ENCODE assay signal across 8 cellular contexts in genomic region chr21:42561742-42562141, GRCh38. TPM values are rescaled to one million over a fixed set of nuclear protein-coding genes. Genes with fewer than 3 reads are reported as not detected.
DNase-seq lines count a peak whose midpoint lies in the region; ATAC-seq and TF ChIP-seq lines count a peak whose summit lies in the region.
"Had no signal": no experiment of that assay in that cellular context is flagged by ENCODE, and none has a peak within 500 bp of the region (broad histone marks: within the 10 kb centered on the region; RNA-seq: fewer than 3 reads in every experiment).

No MANE protein-coding gene starts in this region.

- H4K20me1 ChIP-seq in PC-3 (ENCODE audit: low read length) = no peaks in the 10 kb centered on the region

- H3K27me3 ChIP-seq in PC-3 (ENCODE audit: low read length) = no peaks in the 10 kb centered on the region
- H3K27me3 ChIP-seq in naive thymus-derived CD4-positive, alpha-beta T cell (ENCODE audit: control insufficient read depth in 2 of 2, insufficient read depth in 2 of 2, low read length in 2 of 2) = no peaks in the 10 kb centered on the region

- peaks cover 11% of the 10 kb centered on the region for H3K36me3 ChIP-seq in PC-3 (ENCODE audit: low read depth, low read length)
- H3K36me3 ChIP-seq in naive thymus-derived CD4-positive, alpha-beta T cell (ENCODE audit: control insufficient read depth in 2 of 3, insufficient read depth in 3 of 3, low read length in 3 of 3) = peaks cover 4 to 76% (median 5%) of the 10 kb centered on the region in 3 experiments

- H3K4me3 Mint-ChIP-seq in naive thymus-derived CD4-positive, alpha-beta T cell = no peak overlapping the region

- DNase-seq in PC-3 (no peak), renal cortical epithelial cell (ENCODE audit: low read depth) (peak; percentile 48)
- no peak for DNase-seq in naive thymus-derived CD4-positive, alpha-beta T cell
- DNase-seq: mesenchymal stem cell had no signal

- peak; percentile 78 for ATAC-seq in GM18511 (IDR thresholded peaks at IDR 0.05; ENCODE audit: unreplicated experiment)
- peak; percentile 65 for ATAC-seq in HG03095 (IDR thresholded peaks at IDR 0.05; ENCODE audit: unreplicated experiment)
- ATAC-seq in PC-3 = peak; percentile 33; the same call in 1 of the 2 replicates
- ATAC-seq in HG03469 (IDR thresholded peaks at IDR 0.05; ENCODE audit: unreplicated experiment) = no peak
- ATAC-seq in naive thymus-derived CD4-positive, alpha-beta T cell = no peak
- no peak for ATAC-seq in HG03520 (IDR thresholded peaks at IDR 0.05; ENCODE audit: unreplicated experiment)

- no TSS peak for BruUV-seq in PC-3 (replicated peaks; lab: Mats Ljungman, UMichigan)

- no peaks in the 10 kb centered on the region for H3K4me1 ChIP-seq in PC-3 (ENCODE audit: insufficient read depth, low read length)
- no peaks in the 10 kb centered on the region for H3K4me1 ChIP-seq in naive thymus-derived CD4-positive, alpha-beta T cell (ENCODE audit: control insufficient read depth in 2 of 2, insufficient read depth in 2 of 2, low read length in 2 of 2)

- no peaks in the 10 kb centered on the region for H3K9me3 Mint-ChIP-seq in naive thymus-derived CD4-positive, alpha-beta T cell

- no peaks in the 10 kb centered on the region for H3K27me3 Mint-ChIP-seq in naive thymus-derived CD4-positive, alpha-beta T cell

- H3F3A ChIP-seq in PC-3 (ENCODE audit: low read length, unreplicated experiment) = no peaks in the 10 kb centered on the region

- no peak for TF ChIP-seq CTCF in PC-3 (conservative IDR thresholded peaks at IDR 0.05; ENCODE audit: low read depth, low read length)

- no peaks in the 10 kb centered on the region for H3K9me2 ChIP-seq in PC-3 (replicated peaks; ENCODE audit: low read length)

- H3K4me3 ChIP-seq in PC-3 (ENCODE audit: low read length) = no peak overlapping the region
- no peak overlapping the region for H3K4me3 ChIP-seq in naive thymus-derived CD4-positive, alpha-beta T cell (ENCODE audit: low read length)

- H3K4me1 Mint-ChIP-seq in naive thymus-derived CD4-positive, alpha-beta T cell = peaks cover 0 to 5% (median 0%) of the 10 kb centered on the region in 7 donors

- CTCF ChIA-PET in PC-3 (lab: Charles Lee) = no interaction called here
- CTCF ChIA-PET in naive thymus-derived CD4-positive, alpha-beta T cell (lab: Charles Lee) = no interaction called here

- H3K4me2 ChIP-seq in PC-3 (ENCODE audit: low read length) = no peak overlapping the region

- no peak overlapping the region for H3K9ac ChIP-seq in PC-3 (ENCODE audit: low read length)

- POLR2A ChIA-PET in PC-3 (lab: Charles Lee; ENCODE audit: unreplicated experiment) = no interaction called here
- POLR2A ChIA-PET in naive thymus-derived CD4-positive, alpha-beta T cell (lab: Charles Lee) = no interaction called here

- H2AFZ ChIP-seq in PC-3 (ENCODE audit: low read length) = no peak overlapping the region

- intact Hi-C loops in PC-3 (cut with micrococcal nuclease) = no loop called here
- intact Hi-C loops in naive thymus-derived CD4-positive, alpha-beta T cell (cut with micrococcal nuclease) = no loop called here

- H3K36me3 Mint-ChIP-seq in naive thymus-derived CD4-positive, alpha-beta T cell = peaks cover 4 to 46% (median 17%) of the 10 kb centered on the region in 5 donors

- no peaks in the 10 kb centered on the region for H3K9me3 ChIP-seq in PC-3 (ENCODE audit: low read length)
- H3K9me3 ChIP-seq in naive thymus-derived CD4-positive, alpha-beta T cell (ENCODE audit: control insufficient read depth in 2 of 3, low read length in 3 of 3) = no peaks in the 10 kb centered on the region

- no peak overlapping the region for H3K27ac ChIP-seq in PC-3 (ENCODE audit: low read length)
- no peak overlapping the region for H3K27ac ChIP-seq in naive thymus-derived CD4-positive, alpha-beta T cell (ENCODE audit: low read depth, low read length)

- H3K79me2 ChIP-seq in PC-3 (ENCODE audit: low read length) = no peaks in the 10 kb centered on the region

- peak overlapping the region in 1 of 9 donors; percentile 9 for H3K27ac Mint-ChIP-seq in naive thymus-derived CD4-positive, alpha-beta T cell

RNA-seq across cellular contexts. Expression of gene SLC37A1, which starts 48.1 kb away (rescaled TPM):
- 34.2 and 38.3 TPM in 2 replicates for total RNA-seq in PC-3 (2014; rRNA removed)
- 15.0 and 39.6 TPM in 2 replicates for total RNA-seq in renal cortical epithelial cell
- 10 to 100 TPM; 15.1 to 23.2 (median 18.1) TPM for total RNA-seq in naive thymus-derived CD4-positive, alpha-beta T cell
- polyA plus RNA-seq in naive thymus-derived CD4-positive, alpha-beta T cell = 1 to 10 TPM; 4.4 to 7.8 TPM

Comparison
In these comparisons a context has a peak if more than half of its experiments do, and no peak if none do; other contexts are left out.
1. ATAC-seq: peak in GM18511 (single experiment), HG03095 (single experiment) and PC-3 (single experiment); none in HG03469 (single experiment), naive thymus-derived CD4-positive, alpha-beta T cell (single experiment) and HG03520 (single experiment).